4 cellular contexts compared by ENCODE assay signal in genomic region chr7:2546776-2547586, GRCh38.
TF ChIP-seq lines count a peak whose summit lies in the region.

No MANE protein-coding gene starts in this region.

TF ChIP-seq in A549, 52 proteins besides CTCF, POLR2A, EP300 and RAD21:
- TF ChIP-seq REST (IDR thresholded peaks at IDR 0.05): peak; percentile 52; the same call in 1 of the 2 replicates
- no peak for TF ChIP-seq KDM1A (IDR thresholded peaks at IDR 0.05; ENCODE audit: low read depth)
- TF ChIP-seq JUNB (IDR thresholded peaks at IDR 0.05): no peak
- TF ChIP-seq TP53 (CRISPR knock-in tag; IDR thresholded peaks at IDR 0.05): no peak

TF ChIP-seq in GM23338, 12 proteins besides CTCF, POLR2A, EP300 and RAD21:
- TF ChIP-seq POLR2AphosphoS5 (IDR thresholded peaks at IDR 0.05; ENCODE audit: low read depth) (no peak), REST (IDR thresholded peaks at IDR 0.05; ENCODE audit: unreplicated experiment) (peak; percentile 51)
TF ChIP-seq in GM23338: peak in this region for 1.

TF ChIP-seq in GM12878, 131 proteins besides CTCF, POLR2A, EP300 and RAD21:
- TF ChIP-seq ESRRA (IDR thresholded peaks at IDR 0.05; ENCODE audit: low read length) (no peak), REST (IDR thresholded peaks at IDR 0.05; ENCODE audit: low read depth, low read length) (peak; percentile 57; the same call in 1 of the 2 replicates)

TF ChIP-seq in GM12891, 5 proteins besides CTCF, POLR2A, EP300 and RAD21:
- no peak for TF ChIP-seq POLR2AphosphoS5 (IDR thresholded peaks at IDR 0.05; ENCODE audit: low read depth, low read length)
- no peak for TF ChIP-seq SPI1 (IDR thresholded peaks at IDR 0.05; ENCODE audit: low read depth, low read length)
- no peak for TF ChIP-seq TAF1 (IDR thresholded peaks at IDR 0.05; ENCODE audit: low read depth, low read length)
- no peak for TF ChIP-seq PAX5 (IDR thresholded peaks at IDR 0.05; ENCODE audit: insufficient read depth, low read length, severe bottlenecking)
- TF ChIP-seq POU2F2 (IDR thresholded peaks at IDR 0.05; ENCODE audit: low read depth, low read length): no peak
TF ChIP-seq in GM12891: peak in this region for 0.
